1 cellular context compared by ENCODE assay signal in genomic region chr7:100469227-100470044, GRCh38.
TF ChIP-seq lines count a peak whose summit lies in the region.

No MANE protein-coding gene starts in this region.

TF ChIP-seq in SK-N-SH, 30 proteins besides CTCF, POLR2A, EP300 and RAD21 (continued from another document):
- no peak for TF ChIP-seq USF2 (IDR thresholded peaks at IDR 0.05; ENCODE audit: borderline replicate concordance, low read depth, low read length)
- no peak for TF ChIP-seq REST (IDR thresholded peaks at IDR 0.05; ENCODE audit: low read depth, low read length)
- no peak for TF ChIP-seq IRF3 (IDR thresholded peaks at IDR 0.05; ENCODE audit: low read depth, low read length)
- no peak for TF ChIP-seq MEF2A (IDR thresholded peaks at IDR 0.05; ENCODE audit: borderline replicate concordance, low read depth)
- TF ChIP-seq ZBTB33 (IDR thresholded peaks at IDR 0.05; ENCODE audit: borderline replicate concordance, low read depth) = no peak
- TF ChIP-seq EZH2phosphoT487 (IDR thresholded peaks at IDR 0.05; ENCODE audit: borderline replicate concordance, low read depth) = no peak
- peak; percentile 57 for TF ChIP-seq CHD2 (IDR thresholded peaks at IDR 0.05; ENCODE audit: low read length, partially characterized antibody)
- no peak for TF ChIP-seq FOSL2 (IDR thresholded peaks at IDR 0.05; ENCODE audit: borderline replicate concordance, low read depth)
- TF ChIP-seq NRF1 (IDR thresholded peaks at IDR 0.05; ENCODE audit: low read depth, low read length) = peak; percentile 33; the same call in 1 of the 2 replicates
- no peak for TF ChIP-seq MXI1 (IDR thresholded peaks at IDR 0.05; ENCODE audit: low read depth, low read length)
- no peak for TF ChIP-seq YY1 (IDR thresholded peaks at IDR 0.05; ENCODE audit: low read depth)
